8 cellular contexts compared by ENCODE assay signal in the genomic region with DNA sequence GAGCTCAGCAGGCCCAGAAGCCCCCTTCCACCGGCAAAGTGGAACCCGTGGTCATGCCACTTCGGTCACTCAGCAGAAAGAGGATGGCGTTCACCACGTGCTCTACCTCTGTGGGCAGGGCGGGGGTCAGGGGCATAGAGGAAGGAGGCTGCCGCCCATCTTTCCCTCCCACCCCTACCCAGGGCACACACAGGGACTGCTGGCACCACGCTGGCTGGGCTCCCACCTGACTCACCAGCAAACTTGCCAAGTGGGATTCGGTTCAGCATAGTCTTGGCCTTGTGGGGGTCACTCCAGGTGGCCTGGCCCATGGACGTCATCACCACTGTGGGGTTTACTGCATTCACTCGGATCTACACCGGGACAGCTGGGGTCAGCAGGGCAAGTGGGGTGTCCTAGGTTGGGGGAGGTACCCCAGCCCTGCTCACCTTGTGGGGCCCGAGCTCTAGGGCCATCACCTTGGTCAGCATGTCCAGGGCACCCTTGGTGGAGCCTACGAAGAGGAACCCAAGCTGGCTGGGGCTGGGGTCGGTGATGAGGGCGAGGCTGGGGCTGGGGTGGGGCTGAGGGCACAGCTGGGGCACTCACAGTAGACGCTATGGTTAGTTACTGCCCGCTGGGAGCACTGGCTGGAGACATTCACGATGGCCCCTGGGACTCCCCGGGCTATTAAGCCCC. TPM values are rescaled to one million over a fixed set of nuclear protein-coding genes. Genes with fewer than 3 reads are reported as not detected.
A peak's percentile ranks its signal among the peaks of the same experiment; 100 is the strongest.
DNase-seq lines count a peak whose midpoint lies in the region; ATAC-seq and TF ChIP-seq lines count a peak whose summit lies in the region.
"Had no signal": no experiment of that assay in that cellular context is flagged by ENCODE, and none has a peak within 500 bp of the region (broad histone marks: within the 10 kb centered on the region; RNA-seq: fewer than 3 reads in every experiment).

No MANE protein-coding gene starts in this region.

- ATAC-seq in HCT116: no peak
- no peak for ATAC-seq in T-helper 17 cell
- ATAC-seq in GM21390 (IDR thresholded peaks at IDR 0.05; ENCODE audit: unreplicated experiment): no peak

- H3K36me3 ChIP-seq in HCT116 (ENCODE audit: control insufficient read depth in 1 of 2, insufficient read depth in 2 of 2, low read length in 2 of 2) (peaks cover 0 to 12% of the 10 kb centered on the region in 2 experiments; a peak in 1 of 4 replicates), skeletal muscle tissue (ENCODE audit: control insufficient read depth in 3 of 3, insufficient read depth in 3 of 3, low read length in 3 of 3) (peaks cover 0 to 8% (median 7%) of the 10 kb centered on the region in 3 donors)

- no peaks in the 10 kb centered on the region for H3K36me3 Mint-ChIP-seq in T-helper 17 cell (ENCODE audit: low read depth)

- H3K27me3 Mint-ChIP-seq in T-helper 17 cell: no peaks in the 10 kb centered on the region

- no peak for TF ChIP-seq RAD21 in HCT116 (IDR thresholded peaks at IDR 0.05; ENCODE audit: low read depth)

- peaks cover 18 to 52% of the 10 kb centered on the region in 2 experiments for H3K4me1 ChIP-seq in HCT116 (ENCODE audit: control insufficient read depth in 1 of 2, insufficient read depth in 2 of 2, low read length in 2 of 2)
- H3K4me1 ChIP-seq in skeletal muscle tissue (ENCODE audit: control insufficient read depth in 3 of 3, insufficient read depth in 3 of 3, low read length in 3 of 3): peaks cover 14 to 29% (median 28%) of the 10 kb centered on the region in 3 donors

- POLR2A ChIA-PET in HCT116 (lab: Charles Lee): interaction anchor here (1.6 kb wide), 1 partner anchor 13 kb away, joined by 4 read pairs; a partner anchor contains a TSS

- H3K4me3 Mint-ChIP-seq in T-helper 17 cell: peak overlapping the region; percentile 94

- intact Hi-C loops in HCT116 (cut with micrococcal nuclease): loop anchor here (2.0 to 10.0 kb wide), 3 partner anchors 63 to 379 kb away; a partner anchor contains a TSS

- H3K9me2 ChIP-seq in HCT116 (ENCODE audit: insufficient read depth): no peaks in the 10 kb centered on the region

- CTCF ChIA-PET in HCT116 (lab: Charles Lee): interaction anchor here (4.8 kb wide), 1 partner anchor 14 kb away, joined by 57 read pairs; a partner anchor contains a TSS

- H4K20me1 ChIP-seq in HCT116 (ENCODE audit: insufficient read depth): no peaks in the 10 kb centered on the region

- H3K4me3 ChIP-seq in HCT116 (replicated peaks in 1 of 2; ENCODE audit: low read depth in 1 of 2, low read length in 2 of 2) (peak overlapping the region; percentile 92 to 93), foreskin fibroblast (ENCODE audit: low read depth in 1 of 2, low read length in 2 of 2) (peak overlapping the region; percentile 69 to 71), skeletal muscle tissue (ENCODE audit: low read length in 3 of 3) (peak overlapping the region; percentile 78 to 91 (median 88))

- H3K79me2 ChIP-seq in HCT116 (ENCODE audit: insufficient read depth, low read length): peaks cover 28% of the 10 kb centered on the region; the same call in 1 of the 2 replicates

- no peak overlapping the region for H2AFZ ChIP-seq in HCT116 (ENCODE audit: low read depth, low read length, poor library complexity, severe bottlenecking)

- TF ChIP-seq CTCF in HCT116 (IDR thresholded peaks at IDR 0.05 in 2 of 3, conservative IDR thresholded peaks at IDR 0.05 in 1 of 3; ENCODE audit: borderline replicate concordance in 1 of 3, insufficient read depth in 1 of 3, low read depth in 2 of 3, low read length in 2 of 3): no peak
- no peak for TF ChIP-seq CTCF in foreskin fibroblast (IDR thresholded peaks at IDR 0.05; ENCODE audit: low read depth, low read length)

- H3K27me3 ChIP-seq in HCT116 (ENCODE audit: insufficient read depth, low read length): no peaks in the 10 kb centered on the region
- H3K27me3 ChIP-seq in skeletal muscle tissue (ENCODE audit: control insufficient read depth in 3 of 3, insufficient read depth in 3 of 3, low read length in 3 of 3): peaks cover 6 to 18% (median 7%) of the 10 kb centered on the region in 3 donors

- H3K27ac ChIP-seq in HCT116 (ENCODE audit: low read depth, low read length) (peak overlapping the region; percentile 91), skeletal muscle tissue (ENCODE audit: low read depth, low read length) (peak overlapping the region; percentile 96)

- peak overlapping the region; percentile 59 for H3K27ac Mint-ChIP-seq in T-helper 17 cell

- RAD21 ChIA-PET in HCT116 (lab: Charles Lee; ENCODE audit: low non-redundant PET in 1 of 2, low total read pairs in 2 of 2, uncharacterized antibody in 2 of 2, unreplicated experiment in 2 of 2): no interaction called here

- TSS peak; percentile 87 for BruUV-seq in HCT116 (replicated peaks; lab: Mats Ljungman, UMichigan)

- H3K9me3 ChIP-seq in HCT116 (ENCODE audit: control insufficient read depth in 1 of 2, insufficient read depth in 1 of 2, low read depth in 1 of 2, low read length in 2 of 2) (no peaks in the 10 kb centered on the region), T-helper 17 cell (ENCODE audit: control insufficient read depth, low read length, poor library complexity, severe bottlenecking) (no peaks in the 10 kb centered on the region), skeletal muscle tissue (ENCODE audit: control insufficient read depth in 3 of 3, low read length in 3 of 3) (no peaks in the 10 kb centered on the region)

- H3K9ac ChIP-seq in HCT116 (ENCODE audit: low read length) (peak overlapping the region; percentile 94), skeletal muscle tissue (ENCODE audit: low read depth in 1 of 3, low read length in 3 of 3) (peak overlapping the region; percentile 73 to 93 (median 92))

- no peak for TF ChIP-seq POLR2A in HCT116 (IDR thresholded peaks at IDR 0.05; ENCODE audit: borderline replicate concordance, extremely low read depth, insufficient read depth, insufficient read length)

- peaks cover 9% of the 10 kb centered on the region for H3K4me1 Mint-ChIP-seq in T-helper 17 cell

- DNase-seq in HCT116 (ENCODE audit: low read depth, low spot score) (no peak), T-helper 17 cell (no peak), foreskin fibroblast (no peak), AG08395 (ENCODE audit: low spot score) (no peak)
- no peak for DNase-seq in central memory CD4-positive, alpha-beta T cell
- DNase-seq: NCI-H1092 treated with DMSO at 0.1 percent for 48 hours had no signal

- H3K4me2 ChIP-seq in HCT116 (ENCODE audit: low read length): peak overlapping the region; percentile 95

TF ChIP-seq in HCT116, 20 proteins besides CTCF, POLR2A, EP300 and RAD21 (continues in another document):
- TF ChIP-seq SRF (IDR thresholded peaks at IDR 0.05; ENCODE audit: low read depth): no peak
- no peak for TF ChIP-seq POLR2AphosphoS5 (IDR thresholded peaks at IDR 0.05; ENCODE audit: low read depth, low read length)
- no peak for TF ChIP-seq EZH2phosphoT487 (IDR thresholded peaks at IDR 0.05; ENCODE audit: borderline replicate concordance)
- TF ChIP-seq SP1 (IDR thresholded peaks at IDR 0.05; ENCODE audit: low read depth): no peak
- TF ChIP-seq CEBPB (IDR thresholded peaks at IDR 0.05; ENCODE audit: low read depth): no peak
- TF ChIP-seq ZFX (IDR thresholded peaks at IDR 0.05): no peak
- TF ChIP-seq FOSL1 (IDR thresholded peaks at IDR 0.05; ENCODE audit: low read depth): no peak
- no peak for TF ChIP-seq CBX3 (IDR thresholded peaks at IDR 0.05; ENCODE audit: low read depth)
- TF ChIP-seq, protein P1, sequence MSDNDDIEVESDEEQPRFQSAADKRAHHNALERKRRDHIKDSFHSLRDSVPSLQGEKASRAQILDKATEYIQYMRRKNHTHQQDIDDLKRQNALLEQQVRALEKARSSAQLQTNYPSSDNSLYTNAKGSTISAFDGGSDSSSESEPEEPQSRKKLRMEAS (IDR thresholded peaks at IDR 0.05): no peak
- no peak for TF ChIP-seq ELF1 (IDR thresholded peaks at IDR 0.05; ENCODE audit: borderline replicate concordance, low read depth)
- TF ChIP-seq, protein P2, sequence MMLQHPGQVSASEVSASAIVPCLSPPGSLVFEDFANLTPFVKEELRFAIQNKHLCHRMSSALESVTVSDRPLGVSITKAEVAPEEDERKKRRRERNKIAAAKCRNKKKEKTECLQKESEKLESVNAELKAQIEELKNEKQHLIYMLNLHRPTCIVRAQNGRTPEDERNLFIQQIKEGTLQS (IDR thresholded peaks at IDR 0.05): no peak
- TF ChIP-seq, protein P3, sequence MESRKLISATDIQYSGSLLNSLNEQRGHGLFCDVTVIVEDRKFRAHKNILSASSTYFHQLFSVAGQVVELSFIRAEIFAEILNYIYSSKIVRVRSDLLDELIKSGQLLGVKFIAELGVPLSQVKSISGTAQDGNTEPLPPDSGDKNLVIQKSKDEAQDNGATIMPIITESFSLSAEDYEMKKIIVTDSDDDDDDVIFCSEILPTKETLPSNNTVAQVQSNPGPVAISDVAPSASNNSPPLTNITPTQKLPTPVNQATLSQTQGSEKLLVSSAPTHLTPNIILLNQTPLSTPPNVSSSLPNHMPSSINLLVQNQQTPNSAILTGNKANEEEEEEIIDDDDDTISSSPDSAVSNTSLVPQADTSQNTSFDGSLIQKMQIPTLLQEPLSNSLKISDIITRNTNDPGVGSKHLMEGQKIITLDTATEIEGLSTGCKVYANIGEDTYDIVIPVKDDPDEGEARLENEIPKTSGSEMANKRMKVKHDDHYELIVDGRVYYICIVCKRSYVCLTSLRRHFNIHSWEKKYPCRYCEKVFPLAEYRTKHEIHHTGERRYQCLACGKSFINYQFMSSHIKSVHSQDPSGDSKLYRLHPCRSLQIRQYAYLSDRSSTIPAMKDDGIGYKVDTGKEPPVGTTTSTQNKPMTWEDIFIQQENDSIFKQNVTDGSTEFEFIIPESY (IDR thresholded peaks at IDR 0.05; ENCODE audit: extremely low read depth, insufficient replicate concordance, low read length): no peak
- TF ChIP-seq EZH2 (IDR thresholded peaks at IDR 0.05): no peak
- TF ChIP-seq EGR1 (IDR thresholded peaks at IDR 0.05; ENCODE audit: low read depth): no peak

RNA-seq across cellular contexts. Expression of a gene that starts 1.4 kb away (rescaled TPM):
- total RNA-seq in HCT116 (2021; ENCODE audit: unreplicated experiment) (306 TPM), T-helper 17 cell (10 to 100 TPM; 55.6 to 77.5 TPM), skeletal muscle tissue (20.4 TPM)
- 324 and 351 TPM in 2 replicates for polyA plus RNA-seq in HCT116 (2012)

RNA-seq across cellular contexts. Expression of a gene that starts 4.6 kb away (rescaled TPM):
- 120 TPM for total RNA-seq in HCT116 (2021; ENCODE audit: unreplicated experiment)
- 114 and 123 TPM in 2 replicates for polyA plus RNA-seq in HCT116 (2012)
- 1 to 10 TPM; 2.6 to 3.1 TPM for total RNA-seq in T-helper 17 cell
- 8.4 TPM for total RNA-seq in skeletal muscle tissue

RNA-seq across cellular contexts. Expression of a gene that starts 13.0 kb away (rescaled TPM):
- total RNA-seq in HCT116 (2021; ENCODE audit: unreplicated experiment) (40.1 TPM), T-helper 17 cell (10 to 100 TPM; 12.9 to 13.5 TPM), skeletal muscle tissue (7.8 TPM)
- polyA plus RNA-seq in HCT116 (2012): 17.3 and 17.4 TPM in 2 replicates

RNA-seq across cellular contexts. Expression of a gene that starts 13.4 kb away (rescaled TPM):
- total RNA-seq in HCT116 (2021; ENCODE audit: unreplicated experiment): 184 TPM
- 149 and 157 TPM in 2 replicates for polyA plus RNA-seq in HCT116 (2012)
- 10 to 100 TPM; 20.9 to 21.1 TPM for total RNA-seq in T-helper 17 cell
- 20.9 TPM for total RNA-seq in skeletal muscle tissue

RNA-seq across cellular contexts. Expression of a gene that starts 15.5 kb away (rescaled TPM):
- total RNA-seq in HCT116 (2021; ENCODE audit: unreplicated experiment) (52.0 TPM), T-helper 17 cell (10 to 100 TPM; 26.5 to 28.3 TPM), skeletal muscle tissue (16.7 TPM)
- polyA plus RNA-seq in HCT116 (2012): 53.5 and 62.2 TPM in 2 replicates

Comparison
In these comparisons a context has a peak if more than half of its experiments do, and no peak if none do; other contexts are left out.
1. RNA of a gene that starts 4.6 kb away (total RNA-seq): 120 TPM in HCT116 (single experiment); 8.4 TPM in skeletal muscle tissue (single experiment) and 2.6 to 3.1 TPM in T-helper 17 cell; every median in the first group is over 10 times any median in the second.
2. Peak in every context shown above with its lines, with median percentiles within 50 percentile points of each other: H3K4me3 ChIP-seq.